8 cellular contexts compared by ENCODE assay signal in the genomic region with DNA sequence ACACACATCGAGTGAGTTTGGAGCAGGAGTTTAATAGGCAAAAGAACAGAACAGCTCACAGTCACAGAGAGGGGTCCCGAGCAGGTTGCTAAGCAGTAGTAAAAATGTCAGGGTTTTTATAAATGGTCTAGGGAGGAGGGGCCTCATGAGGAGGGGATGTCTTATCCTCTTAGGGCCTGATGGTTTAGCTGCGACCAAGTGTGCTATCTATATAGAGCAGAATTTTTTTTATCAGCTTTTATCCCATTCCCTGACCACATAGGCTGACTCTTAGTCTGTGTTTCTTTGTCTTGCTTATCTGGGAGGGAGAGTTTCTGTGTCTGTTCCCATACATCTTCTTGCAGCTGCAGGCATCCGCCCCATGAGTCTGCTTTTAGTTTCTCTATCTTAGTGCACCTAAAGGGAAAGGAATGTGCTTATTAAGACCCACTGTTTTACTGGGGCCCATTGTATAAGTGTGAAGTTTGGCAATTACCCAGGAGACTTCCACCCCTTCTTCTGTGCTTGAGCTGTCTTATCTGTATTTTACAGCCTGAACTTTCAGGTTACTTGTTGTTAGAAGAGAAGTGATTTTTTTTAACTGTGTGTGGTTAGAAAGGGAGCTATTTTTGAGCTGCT. TPM values are rescaled to one million over a fixed set of nuclear protein-coding genes. Genes with fewer than 3 reads are reported as not detected.
DNase-seq lines count a peak whose midpoint lies in the region; ATAC-seq, FAIRE-seq and TF ChIP-seq lines count a peak whose summit lies in the region.

No MANE protein-coding gene starts in this region.

- no peak overlapping the region for H3K9ac ChIP-seq in neuronal stem cell (ENCODE audit: low read depth, low read length, poor library complexity)

- in situ Hi-C loops in G401 (cut with HindIII; ENCODE audit: low sequenced_read_pairs): no loop called here

- peak; percentile 60 for ATAC-seq in GM19395 (IDR thresholded peaks at IDR 0.05; ENCODE audit: unreplicated experiment)

- H4K91ac ChIP-seq in neuronal stem cell (ENCODE audit: low read depth, low read length, poor library complexity): no peak overlapping the region

- no peak overlapping the region for H2BK120ac ChIP-seq in neuronal stem cell (ENCODE audit: low read depth, low read length)

- no peaks in the 10 kb centered on the region for H3K27me3 Mint-ChIP-seq in endothelial cell (ENCODE audit: unreplicated experiment)

- no peak overlapping the region for H3K4me2 ChIP-seq in neuronal stem cell (ENCODE audit: insufficient read depth, low read length, poor library complexity, severe bottlenecking)

- no peaks in the 10 kb centered on the region for H3K79me1 ChIP-seq in neuronal stem cell (ENCODE audit: low read depth, low read length)

- DNase-seq in M059J (ENCODE audit: low read depth) (peak; percentile 64), endothelial cell (ENCODE audit: low spot score) (no peak), neuronal stem cell (ENCODE audit: low spot score) (no peak), G401 (ENCODE audit: low spot score) (no peak), SW480 (ENCODE audit: low spot score) (no peak), D721Med (ENCODE audit: insufficient read length, low spot score) (no peak), NCI-H1436 (lab: John Stamatoyannopoulos, UW) (no peak)

- no peaks in the 10 kb centered on the region for H3K36me3 ChIP-seq in neuronal stem cell (replicated peaks in 1 of 2; ENCODE audit: control insufficient read depth in 2 of 2, insufficient read depth in 2 of 2, low read length in 2 of 2)

- H4K8ac ChIP-seq in neuronal stem cell (ENCODE audit: low read depth, low read length): no peak overlapping the region

- H3K9me3 ChIP-seq in neuronal stem cell (replicated peaks in 1 of 2; ENCODE audit: control insufficient read depth in 2 of 2, insufficient read depth in 1 of 2, low read depth in 1 of 2, low read length in 2 of 2): no peaks in the 10 kb centered on the region

- H3K18ac ChIP-seq in neuronal stem cell (ENCODE audit: low read length): no peak overlapping the region

- H3K27me3 ChIP-seq in neuronal stem cell (ENCODE audit: control insufficient read depth in 3 of 3, insufficient read depth in 3 of 3, low read depth in 1 of 3, low read length in 3 of 3): peaks cover 0 to 26% (median 0%) of the 10 kb centered on the region in 3 experiments

- peaks cover 11 to 17% of the 10 kb centered on the region in 2 donors for H3K4me1 ChIP-seq in neuronal stem cell (ENCODE audit: control insufficient read depth in 2 of 2, insufficient read depth in 1 of 2, low read depth in 1 of 2, low read length in 2 of 2)

- no peak overlapping the region for H2AK5ac ChIP-seq in neuronal stem cell (ENCODE audit: low read depth, low read length)

- no peaks in the 10 kb centered on the region for H3K9me3 Mint-ChIP-seq in endothelial cell (ENCODE audit: unreplicated experiment)

- H3K27ac Mint-ChIP-seq in endothelial cell (ENCODE audit: unreplicated experiment): peak overlapping the region; percentile 82

- peaks cover 14% of the 10 kb centered on the region for H3K36me3 Mint-ChIP-seq in endothelial cell (ENCODE audit: low read depth, unreplicated experiment)

- no peak overlapping the region for H3K4me3 ChIP-seq in neuronal stem cell (ENCODE audit: low read length in 2 of 2)

- no CpG with 5 or more reads among the region's 4 CpGs for WGBS in neuronal stem cell (ENCODE audit: extremely low coverage in 2 of 2, insufficient read length in 2 of 2, insufficient replicate concordance in 1 of 2), 2 donors

- peak overlapping the region; percentile 52 for H2AFZ ChIP-seq in neuronal stem cell (ENCODE audit: low read length)

- peak overlapping the region; percentile 32 for H3K27ac ChIP-seq in neuronal stem cell (replicated peaks; ENCODE audit: low read length)

- H3K4ac ChIP-seq in neuronal stem cell (ENCODE audit: low read length): no peak overlapping the region

- H2BK5ac ChIP-seq in neuronal stem cell (ENCODE audit: low read length): no peak overlapping the region

- FAIRE-seq in D721Med (lab: Jason Lieb, UNC): no peak

- TF ChIP-seq CTCF in endothelial cell (IDR thresholded peaks at IDR 0.05; ENCODE audit: unreplicated experiment) (no peak), D721Med (IDR thresholded peaks at IDR 0.05; ENCODE audit: insufficient read depth, missing control alignments) (no peak)

- H3K4me1 Mint-ChIP-seq in endothelial cell (ENCODE audit: unreplicated experiment): peaks cover 29% of the 10 kb centered on the region

- peak overlapping the region; percentile 57 for H3K4me3 Mint-ChIP-seq in endothelial cell (ENCODE audit: unreplicated experiment)

- no peak overlapping the region for H3K23ac ChIP-seq in neuronal stem cell (ENCODE audit: low read depth, low read length, poor library complexity)

- no peak overlapping the region for H3K14ac ChIP-seq in neuronal stem cell (ENCODE audit: low read length)

- H2BK15ac ChIP-seq in neuronal stem cell (ENCODE audit: low read length): no peak overlapping the region

- H2BK12ac ChIP-seq in neuronal stem cell (ENCODE audit: low read length): no peak overlapping the region

RNA-seq across cellular contexts. Expression of a gene that starts 30.4 kb away (rescaled TPM):
- total RNA-seq in M059J (2014; rRNA removed; shearing (Covaris generic)): 3.5 and 9.4 TPM in 2 replicates
- 8.6 TPM for total RNA-seq in endothelial cell (ENCODE audit: unreplicated experiment)
- 25.9 TPM for polyA plus RNA-seq in neuronal stem cell (2013, experiment 1 of 2)
- 31.8 TPM for polyA plus RNA-seq in neuronal stem cell (2013, experiment 2 of 2)
- 10.2 and 15.9 TPM in 2 replicates for total RNA-seq in G401 (2014; rRNA removed; shearing (Covaris generic))

RNA-seq across cellular contexts. Expression of a gene that starts 57.1 kb away (rescaled TPM):
- total RNA-seq in M059J (2014; rRNA removed; shearing (Covaris generic)): 9.1 and 16.9 TPM in 2 replicates
- 29.4 TPM for total RNA-seq in endothelial cell (ENCODE audit: unreplicated experiment)
- 6.2 TPM for polyA plus RNA-seq in neuronal stem cell (2013, experiment 1 of 2)
- polyA plus RNA-seq in neuronal stem cell (2013, experiment 2 of 2): 6.6 TPM
- total RNA-seq in G401 (2014; rRNA removed; shearing (Covaris generic)): 64.8 and 85.8 TPM in 2 replicates
